8 cellular contexts compared by ENCODE assay signal in genomic region chr16:4358831-4359561, GRCh38. TPM values are rescaled to one million over a fixed set of nuclear protein-coding genes. Genes with fewer than 3 reads are reported as not detected.
DNase-seq lines count a peak whose midpoint lies in the region; ATAC-seq and TF ChIP-seq lines count a peak whose summit lies in the region.

No MANE protein-coding gene starts in this region.

- no peak overlapping the region for H3K4me3 Mint-ChIP-seq in activated CD4-positive, alpha-beta T cell treated with anti-CD3 and anti-CD28 coated beads for 36 hours
- H3K4me3 Mint-ChIP-seq in mesothelial cell of epicardium, result no peak overlapping the region

- no peak overlapping the region for H3K4me3 ChIP-seq in HL-60 (replicated peaks; ENCODE audit: insufficient read depth, low read length)
- no peak overlapping the region for H3K4me3 ChIP-seq in choroid plexus epithelial cell (ENCODE audit: low read depth, low read length)

- no peaks in the 10 kb centered on the region for H3K9me3 Mint-ChIP-seq in activated CD4-positive, alpha-beta T cell treated with anti-CD3 and anti-CD28 coated beads for 36 hours (ENCODE audit: low read depth)
- H3K9me3 Mint-ChIP-seq in mesothelial cell of epicardium, result no peaks in the 10 kb centered on the region

- no peak overlapping the region for H3K27ac Mint-ChIP-seq in activated CD4-positive, alpha-beta T cell treated with anti-CD3 and anti-CD28 coated beads for 36 hours
- H3K27ac Mint-ChIP-seq in mesothelial cell of epicardium, result no peak overlapping the region

- CTCF ChIA-PET in activated CD4-positive, alpha-beta T cell treated with anti-CD3 and anti-CD28 coated beads for 36 hours (lab: Charles Lee), result interaction anchor here (0.6 to 1.9 kb wide), 9 partner anchors 10 to 131 kb away, joined by 3 to 10 read pairs (median 4); no protein-coding TSS in a partner anchor

- H3K27me3 Mint-ChIP-seq in activated CD4-positive, alpha-beta T cell treated with anti-CD3 and anti-CD28 coated beads for 36 hours, result no peaks in the 10 kb centered on the region
- no peaks in the 10 kb centered on the region for H3K27me3 Mint-ChIP-seq in mesothelial cell of epicardium (ENCODE audit: low read depth)

- H3K36me3 Mint-ChIP-seq in activated CD4-positive, alpha-beta T cell treated with anti-CD3 and anti-CD28 coated beads for 36 hours (ENCODE audit: low read depth), result peaks cover 12% of the 10 kb centered on the region
- H3K36me3 Mint-ChIP-seq in mesothelial cell of epicardium, result peaks cover 2% of the 10 kb centered on the region

- DNase-seq in Ammon's horn (ENCODE audit: low spot score) (peak; percentile 43), HL-60 (ENCODE audit: low read depth in 1 of 2, low spot score in 1 of 2) (no peak), choroid plexus epithelial cell (ENCODE audit: low read depth) (no peak), mesothelial cell of epicardium (ENCODE audit: low spot score in 2 of 2, unreplicated experiment in 2 of 2) (peak; percentile 59 to 84), SW 1271 (lab: John Stamatoyannopoulos, UW) (no peak)
- DNase-seq in activated CD4-positive, alpha-beta T cell treated with anti-CD3 and anti-CD28 coated beads for 36 hours, result peak; percentile 81
- peak; percentile 36 to 52 for DNase-seq in stimulated activated CD8-positive, alpha-beta memory T cell treated with anti-CD3 and anti-CD28 coated beads, Interleukin-7, amount 100 ng/mL, for 4 hours (ENCODE audit: low read depth in 2 of 2)

- no peaks in the 10 kb centered on the region for H3K4me1 Mint-ChIP-seq in activated CD4-positive, alpha-beta T cell treated with anti-CD3 and anti-CD28 coated beads for 36 hours
- no peaks in the 10 kb centered on the region for H3K4me1 Mint-ChIP-seq in mesothelial cell of epicardium

- POLR2A ChIA-PET in activated CD4-positive, alpha-beta T cell treated with anti-CD3 and anti-CD28 coated beads for 36 hours (lab: Charles Lee), result interaction anchor here (0.6 kb wide), 1 partner anchor 113 kb away, joined by 5 read pairs; no protein-coding TSS in a partner anchor

- H3K27ac ChIP-seq in HL-60 (replicated peaks), result no peak overlapping the region

- intact Hi-C loops in activated CD4-positive, alpha-beta T cell treated with anti-CD3 and anti-CD28 coated beads for 36 hours (cut with DNase I, micrococcal nuclease), result loop anchor here (1.0 to 10.0 kb wide), 4 partner anchors 43 to 596 kb away; partner anchors contain the start of gene SEC14L5 (in 1 of the 2)

- H3K27me3 ChIP-seq in HL-60 (ENCODE audit: insufficient read depth, poor library complexity, severe bottlenecking), result no peaks in the 10 kb centered on the region

- TF ChIP-seq CTCF in HL-60 (IDR thresholded peaks at IDR 0.05; ENCODE audit: insufficient read depth, low read length), result peak; percentile 59
- peak; percentile 91 for TF ChIP-seq CTCF in choroid plexus epithelial cell (conservative IDR thresholded peaks at IDR 0.05; ENCODE audit: low read depth, low read length)
- peak; percentile 99 for TF ChIP-seq CTCF in mesothelial cell of epicardium (IDR thresholded peaks at IDR 0.05; ENCODE audit: unreplicated experiment)

- ATAC-seq in activated CD4-positive, alpha-beta T cell treated with anti-CD3 and anti-CD28 coated beads for 36 hours, result peak; percentile 75
- no peak for ATAC-seq in HG02938 (IDR thresholded peaks at IDR 0.05; ENCODE audit: unreplicated experiment)

RNA-seq across cellular contexts. Expression of gene PAM16, which starts 7.9 kb away (rescaled TPM):
- 10 to 100 TPM; 62.8 to 67.8 TPM for total RNA-seq in activated CD4-positive, alpha-beta T cell treated with anti-CD3 and anti-CD28 coated beads for 36 hours
- total RNA-seq in mesothelial cell of epicardium, result 31.8 to 35.6 TPM (median 33.6 TPM) in 3 replicates

RNA-seq across cellular contexts. Expression of gene VASN, which starts 12.7 kb away (rescaled TPM):
- not detected for total RNA-seq in activated CD4-positive, alpha-beta T cell treated with anti-CD3 and anti-CD28 coated beads for 36 hours
- 36.7 to 37.6 TPM (median 37.5 TPM) in 3 replicates for total RNA-seq in mesothelial cell of epicardium

RNA-seq across cellular contexts. Expression of gene GLIS2, which starts 43.1 kb away (rescaled TPM):
- total RNA-seq in activated CD4-positive, alpha-beta T cell treated with anti-CD3 and anti-CD28 coated beads for 36 hours, result under 1 TPM; 0.27 to 0.30 TPM
- total RNA-seq in mesothelial cell of epicardium, result 78.2 to 80.3 TPM (median 79.6 TPM) in 3 replicates

RNA-seq across cellular contexts. Expression of gene CORO7, which starts 57.4 kb away (rescaled TPM):
- total RNA-seq in activated CD4-positive, alpha-beta T cell treated with anti-CD3 and anti-CD28 coated beads for 36 hours, result 10 to 100 TPM; 65.0 to 67.1 TPM
- 32.9 to 35.1 TPM (median 34.1 TPM) in 3 replicates for total RNA-seq in mesothelial cell of epicardium

Comparison
In these comparisons a context has a peak if more than half of its experiments do, and no peak if none do; other contexts are left out.
1. DNase-seq: peak in Ammon's horn (single experiment), activated CD4-positive, alpha-beta T cell treated with anti-CD3 and anti-CD28 coated beads for 36 hours (single experiment), mesothelial cell of epicardium (2 of 2) and stimulated activated CD8-positive, alpha-beta memory T cell treated with anti-CD3 and anti-CD28 coated beads, Interleukin-7, amount 100 ng/mL, for 4 hours (2 of 2); none in HL-60 (0 of 2), choroid plexus epithelial cell (single experiment) and SW 1271 (0 of 2).
2. RNA of gene VASN, which starts 12.7 kb away (total RNA-seq): 36.7 to 37.6 TPM in mesothelial cell of epicardium; not detected in activated CD4-positive, alpha-beta T cell treated with anti-CD3 and anti-CD28 coated beads for 36 hours; every median in the first group is over 10 times any median in the second.
3. RNA of gene GLIS2, which starts 43.1 kb away (total RNA-seq): 78.2 to 80.3 TPM in mesothelial cell of epicardium; 0.27 to 0.30 TPM in activated CD4-positive, alpha-beta T cell treated with anti-CD3 and anti-CD28 coated beads for 36 hours; every median in the first group is over 10 times any median in the second.
4. Peak in every context shown above with its lines, with median percentiles within 50 percentile points of each other: CTCF ChIP-seq.